In the genomic region with DNA sequence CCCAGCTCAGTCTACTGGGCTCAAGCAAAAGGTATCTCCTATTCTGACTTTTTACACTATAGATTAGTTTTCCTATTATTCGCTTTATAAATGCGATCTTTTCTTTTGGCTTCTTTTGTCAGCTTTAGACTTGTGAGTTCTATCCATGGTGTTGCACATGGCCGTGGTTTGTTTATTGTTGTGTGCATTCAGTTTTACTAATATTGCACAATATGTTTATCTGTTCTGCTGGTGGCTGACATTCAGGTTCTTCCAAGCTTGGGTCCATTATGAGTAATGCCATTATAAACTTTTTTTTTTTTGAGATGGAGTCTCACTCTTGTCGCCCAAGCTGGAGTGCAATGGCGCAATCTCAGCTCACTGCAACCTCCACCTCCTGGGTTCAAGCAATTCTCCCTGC, we compare ENCODE assay signal across 1 cellular context. TPM values are rescaled to one million over a fixed set of nuclear protein-coding genes. Genes with fewer than 3 reads are reported as not detected.
"Had no signal": no experiment of that assay in that cellular context is flagged by ENCODE, and none has a peak within 500 bp of the region (broad histone marks: within the 10 kb centered on the region; RNA-seq: fewer than 3 reads in every experiment).

No MANE protein-coding gene starts in this region.

RNA-seq across cellular contexts. Expression of gene FANK1, which starts 30.9 kb away (rescaled TPM):
- total RNA-seq: GM12878 had no signal
